ENCODE assay signal across 8 cellular contexts in genomic region chr14:75176142-75176820, GRCh38.
DNase-seq lines count a peak whose midpoint lies in the region; ATAC-seq lines count a peak whose summit lies in the region.

TSS of gene TMED10 (minus strand) at chr14:75176612. CDS start at chr14:75176579, 33 bp downstream.

- H3K36me3 Mint-ChIP-seq in memory B cell = peaks cover 2% of the 10 kb centered on the region

- H3K27ac Mint-ChIP-seq in memory B cell = peak within 1 kb of the TSS; percentile 100

- peak; percentile 76 for ATAC-seq in GM18909 (IDR thresholded peaks at IDR 0.05; ENCODE audit: poor library complexity, unreplicated experiment)
- ATAC-seq in HG03159 (IDR thresholded peaks at IDR 0.05; ENCODE audit: unreplicated experiment) = peak; percentile 70
- peak; percentile 75 for ATAC-seq in memory B cell (ENCODE audit: low read depth)

- H3K27me3 Mint-ChIP-seq in memory B cell = peaks cover 2% of the 10 kb centered on the region

- no peaks in the 10 kb centered on the region for H3K27me3 ChIP-seq in effector memory CD4-positive, alpha-beta T cell (replicated peaks; ENCODE audit: control insufficient read depth, insufficient read depth, low read length, poor library complexity, severe bottlenecking)

- H3K27ac ChIP-seq in effector memory CD4-positive, alpha-beta T cell (ENCODE audit: insufficient read depth, low read length, poor library complexity, severe bottlenecking) = peak within 1 kb of the TSS; percentile 98

- peaks cover 11% of the 10 kb centered on the region for H3K4me1 ChIP-seq in effector memory CD4-positive, alpha-beta T cell (ENCODE audit: control insufficient read depth, insufficient read depth, low read length, poor library complexity, severe bottlenecking)

- no peaks in the 10 kb centered on the region for H3K9me3 ChIP-seq in effector memory CD4-positive, alpha-beta T cell (ENCODE audit: control insufficient read depth, low read length)

- H3K4me1 Mint-ChIP-seq in memory B cell = peaks cover 27% of the 10 kb centered on the region

- peak within 1 kb of the TSS; percentile 64 for H3K4me3 ChIP-seq in effector memory CD4-positive, alpha-beta T cell (ENCODE audit: insufficient read depth, low read depth, low read length, poor library complexity, severe bottlenecking)

- DNase-seq in Ammon's horn (ENCODE audit: low spot score) (peak; percentile 92), NCI-H526 (lab: John Stamatoyannopoulos, UW) (peak; percentile 93), memory B cell (ENCODE audit: low spot score in 2 of 2) (peak; percentile 92)
- peak; percentile 96 for DNase-seq in activated CD8-positive, alpha-beta memory T cell treated with anti-CD3 and anti-CD28 coated beads for 24 hours
- peak; percentile 83 to 89 (median 88) for DNase-seq in effector memory CD4-positive, alpha-beta T cell
- DNase-seq in stimulated activated CD8-positive, alpha-beta memory T cell treated with anti-CD3 and anti-CD28 coated beads, Interleukin-12 subunit alpha, Interleukin-12 subunit beta, amount 100 ng/mL, for 24 hours (ENCODE audit: extremely low read depth) = peak; percentile 79

- peak within 1 kb of the TSS; percentile 97 for H3K4me3 Mint-ChIP-seq in memory B cell

- no peaks in the 10 kb centered on the region for H3K9me3 Mint-ChIP-seq in memory B cell

- no peaks in the 10 kb centered on the region for H3K36me3 ChIP-seq in effector memory CD4-positive, alpha-beta T cell (ENCODE audit: control insufficient read depth, insufficient read depth, low read length)

Comparison
In these comparisons a context has a peak if more than half of its experiments do, and no peak if none do; other contexts are left out.
1. Peak in every context shown above with its lines: DNase-seq, ATAC-seq, H3K4me3 ChIP-seq and H3K27ac ChIP-seq.